ENCODE assay signal across 18 cellular contexts in the genomic region with DNA sequence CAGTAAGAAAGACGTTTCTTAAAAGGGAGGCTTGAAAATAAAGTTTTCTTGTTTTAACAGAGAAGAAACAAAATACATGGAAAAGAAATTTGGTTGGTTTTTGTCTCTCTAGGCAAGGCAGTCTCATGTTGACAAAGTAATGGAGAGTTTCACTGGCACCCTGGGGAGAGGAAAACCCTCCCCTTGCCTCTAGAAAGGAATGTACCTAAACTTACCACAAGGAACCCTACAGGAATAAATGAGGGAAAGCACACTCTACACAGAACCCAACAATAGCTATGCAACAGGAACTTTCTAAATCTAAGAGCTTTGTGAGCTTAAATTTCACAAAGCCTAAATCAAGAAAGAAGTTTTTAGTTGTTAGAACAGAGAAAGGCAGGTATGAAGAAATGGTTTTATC. TPM values are rescaled to one million over a fixed set of nuclear protein-coding genes. Genes with fewer than 3 reads are reported as not detected.
DNase-seq lines count a peak whose midpoint lies in the region; ATAC-seq, FAIRE-seq and TF ChIP-seq lines count a peak whose summit lies in the region.
"Had no signal": no experiment of that assay in that cellular context is flagged by ENCODE, and none has a peak within 500 bp of the region (broad histone marks: within the 10 kb centered on the region; RNA-seq: fewer than 3 reads in every experiment).

No MANE protein-coding gene starts in this region.

- FAIRE-seq in RCC 7860 (lab: Jason Lieb, UNC), result peak; percentile 45
- FAIRE-seq: HepG2 had no signal

- H3K79me2 ChIP-seq in GM23338 (replicated peaks; ENCODE audit: insufficient read depth), result peaks cover 61% of the 10 kb centered on the region

- peaks cover 75% of the 10 kb centered on the region for H3K4me1 Mint-ChIP-seq in GM23338
- H3K4me1 Mint-ChIP-seq: natural killer cell had no signal

- H3K27me3 ChIP-seq in GM23338 (ENCODE audit: insufficient read depth), result no peaks in the 10 kb centered on the region
- no peaks in the 10 kb centered on the region for H3K27me3 ChIP-seq in heart left ventricle
- H3K27me3 ChIP-seq: stomach had no signal

- TF ChIP-seq POLR2A in heart left ventricle (IDR thresholded peaks at IDR 0.05), result no peak

- H3K27ac Mint-ChIP-seq in GM23338, result peak overlapping the region; percentile 84; the same call in 1 of the 2 replicates
- H3K27ac Mint-ChIP-seq: activated CD8-positive, alpha-beta T cell treated with anti-CD3 and anti-CD28 coated beads for 36 hours; activated T-cell treated with anti-CD3 and anti-CD28 coated beads, Interleukin-2, amount 50 U/mL, for 72 hours; natural killer cell had no signal

- H3K4me1 ChIP-seq in GM23338 (ENCODE audit: insufficient read depth) (peaks cover 70% of the 10 kb centered on the region), heart left ventricle (peaks cover 0 to 56% (median 29%) of the 10 kb centered on the region in 12 donors)

- peak overlapping the region; percentile 32 for H3K4me2 ChIP-seq in GM23338

- ATAC-seq in GM23338 (peak; percentile 91), heart left ventricle (peak; percentile 61 to 74 (median 64)), GM18502 (IDR thresholded peaks at IDR 0.05; ENCODE audit: poor library complexity, unreplicated experiment) (no peak)
- ATAC-seq: activated CD8-positive, alpha-beta T cell treated with anti-CD3 and anti-CD28 coated beads for 36 hours; activated T-cell treated with anti-CD3 and anti-CD28 coated beads, Interleukin-2, amount 50 U/mL, for 72 hours; HepG2; natural killer cell; Panc1 had no signal

- no peaks in the 10 kb centered on the region for H3K27me3 Mint-ChIP-seq in GM23338 (ENCODE audit: insufficient read depth, low read depth, poor library complexity)
- H3K27me3 Mint-ChIP-seq: activated CD8-positive, alpha-beta T cell treated with anti-CD3 and anti-CD28 coated beads for 36 hours had no signal

- no peaks in the 10 kb centered on the region for H3K36me3 Mint-ChIP-seq in GM23338 (ENCODE audit: low read depth)

- H3K36me3 ChIP-seq in GM23338 (ENCODE audit: insufficient read depth), result no peaks in the 10 kb centered on the region
- no peaks in the 10 kb centered on the region for H3K36me3 ChIP-seq in heart left ventricle
- H3K36me3 ChIP-seq: stomach had no signal

- intact Hi-C loops in heart left ventricle (cut with DNase I), result no loop called here

- TF ChIP-seq CTCF in GM23338 (conservative IDR thresholded peaks at IDR 0.05; ENCODE audit: low read depth in 2 of 2) (no peak), heart left ventricle (IDR thresholded peaks at IDR 0.05) (no peak)

- no peaks in the 10 kb centered on the region for H3F3A ChIP-seq in GM23338 (replicated peaks; ENCODE audit: low read depth)

- no peak overlapping the region for H3K4me3 Mint-ChIP-seq in GM23338
- H3K4me3 Mint-ChIP-seq: activated CD8-positive, alpha-beta T cell treated with anti-CD3 and anti-CD28 coated beads for 36 hours; activated T-cell treated with anti-CD3 and anti-CD28 coated beads, Interleukin-2, amount 50 U/mL, for 72 hours; natural killer cell had no signal

- H3K27ac ChIP-seq in GM23338 (ENCODE audit: low read depth) (peak overlapping the region; percentile 86), heart left ventricle (peak overlapping the region in 4 of 12 donors; percentile 9 to 54 (median 30))
- H3K27ac ChIP-seq: stomach had no signal

- H3K9me2 ChIP-seq in GM23338 (ENCODE audit: insufficient read depth), result no peaks in the 10 kb centered on the region

- H2AFZ ChIP-seq in GM23338, result no peak overlapping the region

- DNase-seq in GM23338 (ENCODE audit: low spot score), result peak; percentile 88
- no peak for DNase-seq in RCC 7860 (ENCODE audit: low spot score)
- no peak for DNase-seq in heart left ventricle
- DNase-seq in non-pigmented ciliary epithelial cell (ENCODE audit: low read depth), result peak; percentile 13
- DNase-seq in SKM-1 (lab: John Stamatoyannopoulos, UW; ENCODE audit: unreplicated experiment), result no peak
- DNase-seq in activated T-cell treated with anti-CD3 and anti-CD28 coated beads for 4 hours, result no peak
- no peak for DNase-seq in COLO668 (lab: John Stamatoyannopoulos, UW; ENCODE audit: unreplicated experiment)
- DNase-seq: activated CD8-positive, alpha-beta T cell treated with anti-CD3 and anti-CD28 coated beads for 36 hours; activated T-cell treated with anti-CD3 and anti-CD28 coated beads, Interleukin-2, amount 50 U/mL, for 72 hours; Calu3; foreskin fibroblast; natural killer cell; NCI-H774; stomach; SW 1271 had no signal

- no peaks in the 10 kb centered on the region for H3K9me3 Mint-ChIP-seq in GM23338
- H3K9me3 Mint-ChIP-seq: activated CD8-positive, alpha-beta T cell treated with anti-CD3 and anti-CD28 coated beads for 36 hours had no signal

- H4K20me1 ChIP-seq in GM23338 (replicated peaks; ENCODE audit: insufficient read depth), result no peaks in the 10 kb centered on the region

- H3K4me3 ChIP-seq in GM23338 (no peak overlapping the region), heart left ventricle (no peak overlapping the region)
- H3K4me3 ChIP-seq: stomach had no signal

- no peaks in the 10 kb centered on the region for H3K9me3 ChIP-seq in heart left ventricle
- H3K9me3 ChIP-seq: stomach had no signal

- WGBS in heart left ventricle, 4 donors, result 17 to 32% (median 25%) methylated on average over 1 of the region's 1 CpG

TF ChIP-seq in GM23338, 12 proteins besides CTCF, POLR2A, EP300 and RAD21:
- no peak for TF ChIP-seq POLR2AphosphoS5 (IDR thresholded peaks at IDR 0.05; ENCODE audit: low read depth)
- TF ChIP-seq, protein P1, sequence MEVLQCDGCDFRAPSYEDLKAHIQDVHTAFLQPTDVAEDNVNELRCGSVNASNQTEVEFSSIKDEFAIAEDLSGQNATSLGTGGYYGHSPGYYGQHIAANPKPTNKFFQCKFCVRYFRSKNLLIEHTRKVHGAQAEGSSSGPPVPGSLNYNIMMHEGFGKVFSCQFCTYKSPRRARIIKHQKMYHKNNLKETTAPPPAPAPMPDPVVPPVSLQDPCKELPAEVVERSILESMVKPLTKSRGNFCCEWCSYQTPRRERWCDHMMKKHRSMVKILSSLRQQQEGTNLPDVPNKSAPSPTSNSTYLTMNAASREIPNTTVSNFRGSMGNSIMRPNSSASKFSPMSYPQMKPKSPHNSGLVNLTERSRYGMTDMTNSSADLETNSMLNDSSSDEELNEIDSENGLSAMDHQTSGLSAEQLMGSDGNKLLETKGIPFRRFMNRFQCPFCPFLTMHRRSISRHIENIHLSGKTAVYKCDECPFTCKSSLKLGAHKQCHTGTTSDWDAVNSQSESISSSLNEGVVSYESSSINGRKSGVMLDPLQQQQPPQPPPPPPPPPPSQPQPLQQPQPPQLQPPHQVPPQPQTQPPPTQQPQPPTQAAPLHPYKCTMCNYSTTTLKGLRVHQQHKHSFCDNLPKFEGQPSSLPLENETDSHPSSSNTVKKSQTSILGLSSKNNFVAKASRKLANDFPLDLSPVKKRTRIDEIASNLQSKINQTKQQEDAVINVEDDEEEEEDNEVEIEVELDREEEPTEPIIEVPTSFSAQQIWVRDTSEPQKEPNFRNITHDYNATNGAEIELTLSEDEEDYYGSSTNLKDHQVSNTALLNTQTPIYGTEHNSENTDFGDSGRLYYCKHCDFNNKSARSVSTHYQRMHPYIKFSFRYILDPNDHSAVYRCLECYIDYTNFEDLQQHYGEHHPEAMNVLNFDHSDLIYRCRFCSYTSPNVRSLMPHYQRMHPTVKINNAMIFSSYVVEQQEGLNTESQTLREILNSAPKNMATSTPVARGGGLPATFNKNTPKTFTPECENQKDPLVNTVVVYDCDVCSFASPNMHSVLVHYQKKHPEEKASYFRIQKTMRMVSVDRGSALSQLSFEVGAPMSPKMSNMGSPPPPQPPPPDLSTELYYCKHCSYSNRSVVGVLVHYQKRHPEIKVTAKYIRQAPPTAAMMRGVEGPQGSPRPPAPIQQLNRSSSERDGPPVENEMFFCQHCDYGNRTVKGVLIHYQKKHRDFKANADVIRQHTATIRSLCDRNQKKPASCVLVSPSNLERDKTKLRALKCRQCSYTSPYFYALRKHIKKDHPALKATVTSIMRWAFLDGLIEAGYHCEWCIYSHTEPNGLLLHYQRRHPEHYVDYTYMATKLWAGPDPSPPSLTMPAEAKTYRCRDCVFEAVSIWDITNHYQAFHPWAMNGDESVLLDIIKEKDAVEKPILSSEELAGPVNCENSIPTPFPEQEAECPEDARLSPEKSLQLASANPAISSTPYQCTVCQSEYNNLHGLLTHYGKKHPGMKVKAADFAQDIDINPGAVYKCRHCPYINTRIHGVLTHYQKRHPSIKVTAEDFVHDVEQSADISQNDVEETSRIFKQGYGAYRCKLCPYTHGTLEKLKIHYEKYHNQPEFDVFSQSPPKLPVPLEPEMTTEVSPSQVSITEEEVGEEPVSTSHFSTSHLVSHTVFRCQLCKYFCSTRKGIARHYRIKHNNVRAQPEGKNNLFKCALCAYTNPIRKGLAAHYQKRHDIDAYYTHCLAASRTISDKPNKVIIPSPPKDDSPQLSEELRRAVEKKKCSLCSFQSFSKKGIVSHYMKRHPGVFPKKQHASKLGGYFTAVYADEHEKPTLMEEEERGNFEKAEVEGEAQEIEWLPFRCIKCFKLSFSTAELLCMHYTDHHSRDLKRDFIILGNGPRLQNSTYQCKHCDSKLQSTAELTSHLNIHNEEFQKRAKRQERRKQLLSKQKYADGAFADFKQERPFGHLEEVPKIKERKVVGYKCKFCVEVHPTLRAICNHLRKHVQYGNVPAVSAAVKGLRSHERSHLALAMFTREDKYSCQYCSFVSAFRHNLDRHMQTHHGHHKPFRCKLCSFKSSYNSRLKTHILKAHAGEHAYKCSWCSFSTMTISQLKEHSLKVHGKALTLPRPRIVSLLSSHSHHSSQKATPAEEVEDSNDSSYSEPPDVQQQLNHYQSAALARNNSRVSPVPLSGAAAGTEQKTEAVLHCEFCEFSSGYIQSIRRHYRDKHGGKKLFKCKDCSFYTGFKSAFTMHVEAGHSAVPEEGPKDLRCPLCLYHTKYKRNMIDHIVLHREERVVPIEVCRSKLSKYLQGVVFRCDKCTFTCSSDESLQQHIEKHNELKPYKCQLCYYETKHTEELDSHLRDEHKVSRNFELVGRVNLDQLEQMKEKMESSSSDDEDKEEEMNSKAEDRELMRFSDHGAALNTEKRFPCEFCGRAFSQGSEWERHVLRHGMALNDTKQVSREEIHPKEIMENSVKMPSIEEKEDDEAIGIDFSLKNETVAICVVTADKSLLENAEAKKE (CRISPR knock-in tag; IDR thresholded peaks at IDR 0.05), result peak; percentile 72; the same call in 1 of the 2 replicates

RNA-seq across cellular contexts. Expression of a gene that starts 37.0 kb away (rescaled TPM):
- 13.2 and 17.2 TPM in 2 replicates for total RNA-seq in GM23338 (2014; rRNA removed; shearing (Covaris generic))
- 12.1 and 23.6 TPM in 2 replicates for polyA plus RNA-seq in GM23338 (2016; fragmentation: Nextera tagmentation; extraction: Ambion mirVana)
- total RNA-seq in heart left ventricle, result 10 to 100 TPM in 7 of 9 donors, 1 to 10 TPM in 2; 7.1 to 16.5 (median 12.4) TPM
- polyA plus RNA-seq in heart left ventricle, result 1 to 10 TPM; 3.0 to 6.2 TPM
- total RNA-seq: activated CD8-positive, alpha-beta T cell treated with anti-CD3 and anti-CD28 coated beads for 36 hours; activated T-cell treated with anti-CD3 and anti-CD28 coated beads, Interleukin-2, amount 50 U/mL, for 72 hours; natural killer cell had no signal

Comparison
In these comparisons a context has a peak if more than half of its experiments do, and no peak if none do; other contexts are left out.
1. DNase-seq: peak in GM23338 (single experiment) and non-pigmented ciliary epithelial cell (single experiment); none in RCC 7860 (single experiment), heart left ventricle (0 of 5), SKM-1 (single experiment), activated T-cell treated with anti-CD3 and anti-CD28 coated beads for 4 hours (single experiment) and COLO668 (single experiment).